In the genomic region with DNA sequence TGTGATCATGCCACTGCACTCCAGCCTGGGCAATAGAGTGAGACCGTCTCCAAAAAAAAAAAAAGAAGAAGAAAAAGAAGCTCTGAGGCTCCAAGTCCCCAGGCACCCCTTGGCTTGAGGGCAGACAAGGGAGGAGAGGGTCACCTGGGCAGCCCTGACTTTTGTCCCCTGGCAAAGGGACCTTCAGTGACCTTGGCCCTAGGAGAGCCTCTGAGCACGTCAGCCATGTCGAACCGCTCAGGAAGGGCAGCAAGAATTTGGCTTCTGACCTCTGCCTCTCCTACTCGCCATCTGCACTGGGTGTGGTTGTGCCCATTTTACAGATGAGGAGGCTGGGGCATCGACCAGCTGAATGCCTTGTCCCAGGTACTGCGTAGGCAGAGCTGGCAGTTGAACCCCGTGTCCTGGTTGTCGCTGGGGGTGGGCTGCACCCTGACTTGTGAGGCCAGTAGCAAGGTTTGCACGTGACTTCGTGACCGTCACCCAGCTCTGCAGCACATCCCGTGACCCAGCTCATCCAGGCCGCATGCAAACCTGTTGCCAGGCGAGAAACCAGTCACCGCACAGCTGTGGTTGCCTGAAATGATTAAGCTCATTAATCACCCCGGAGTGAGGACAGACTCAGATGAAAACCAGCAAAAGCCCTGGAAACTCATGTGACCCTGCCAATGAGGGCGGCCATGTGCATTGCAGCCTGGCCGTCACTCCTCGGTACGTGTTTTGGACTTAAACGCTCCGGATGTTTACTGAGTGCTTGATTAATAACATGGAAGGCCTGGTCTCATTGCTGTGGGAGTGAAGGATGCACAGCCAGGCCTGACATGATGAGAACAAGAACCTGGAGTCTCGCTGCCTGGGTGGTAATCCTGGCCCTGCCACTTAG, we compare ENCODE assay signal across 10 cellular contexts. TPM values are rescaled to one million over a fixed set of nuclear protein-coding genes. Genes with fewer than 3 reads are reported as not detected.
DNase-seq lines count a peak whose midpoint lies in the region; ATAC-seq and TF ChIP-seq lines count a peak whose summit lies in the region.
"Had no signal": no experiment of that assay in that cellular context is flagged by ENCODE, and none has a peak within 500 bp of the region (broad histone marks: within the 10 kb centered on the region; RNA-seq: fewer than 3 reads in every experiment).

No MANE protein-coding gene starts in this region.

- no peaks in the 10 kb centered on the region for H4K20me1 ChIP-seq in fibroblast of lung (ENCODE audit: control insufficient read depth, extremely low read depth, insufficient read depth, low read length)

- no peak overlapping the region for H2AFZ ChIP-seq in fibroblast of lung (ENCODE audit: low read length)

- no peaks in the 10 kb centered on the region for H3K27me3 ChIP-seq in fibroblast of lung (ENCODE audit: control insufficient read depth, insufficient read depth, low read length)

- no peaks in the 10 kb centered on the region for H3K4me1 ChIP-seq in fibroblast of lung (ENCODE audit: control insufficient read depth, extremely low read depth, insufficient read depth, low read length)

- H3K27ac ChIP-seq in fibroblast of lung (ENCODE audit: insufficient read depth, low read length), result no peak overlapping the region
- H3K27ac ChIP-seq: 22Rv1 had no signal

- H3K9me3 ChIP-seq in fibroblast of lung (ENCODE audit: control insufficient read depth, insufficient read depth, low read depth, low read length), result no peaks in the 10 kb centered on the region

- no peaks in the 10 kb centered on the region for H3K79me2 ChIP-seq in fibroblast of lung (ENCODE audit: control insufficient read depth, insufficient read depth, low read length)

- no peak overlapping the region for H3K4me3 ChIP-seq in fibroblast of lung (replicated peaks in 1 of 4; ENCODE audit: control extremely low read depth in 1 of 4, insufficient read depth in 1 of 4, low read depth in 3 of 4, low read length in 4 of 4)

- no peak overlapping the region for H3K9ac ChIP-seq in fibroblast of lung (ENCODE audit: insufficient read depth, low read length)

- ATAC-seq in HG02870 (IDR thresholded peaks at IDR 0.05; ENCODE audit: unreplicated experiment) (peak; percentile 55), HG03025 (IDR thresholded peaks at IDR 0.05; ENCODE audit: low FRiP score, unreplicated experiment) (no peak), HG02678 (IDR thresholded peaks at IDR 0.05; ENCODE audit: unreplicated experiment) (no peak)

- peaks cover 2% of the 10 kb centered on the region for H3K36me3 ChIP-seq in fibroblast of lung (ENCODE audit: control insufficient read depth, insufficient read depth, low read length)

- peak; percentile 22 for DNase-seq in NCI-H82 (lab: John Stamatoyannopoulos, UW)
- no peak for DNase-seq in NCI-H82 treated with DMSO at 0.1 percent for 48 hours (lab: John Stamatoyannopoulos, UW; ENCODE audit: unreplicated experiment)
- peak; percentile 38 to 87 for DNase-seq in fibroblast of lung (ENCODE audit: low read depth in 2 of 2)
- DNase-seq in stimulated activated CD4-positive, alpha-beta T cell treated with anti-CD3 and anti-CD28 coated beads, Interleukin-2, amount 100 ng/mL, for 48 hours, result peak; percentile 8 to 21
- no peak for DNase-seq in NCI-H1694 treated with DMSO at 0.1 percent for 48 hours (lab: John Stamatoyannopoulos, UW)
- DNase-seq: NCI-H187 had no signal

- no peak for TF ChIP-seq CTCF in fibroblast of lung (conservative IDR thresholded peaks at IDR 0.05 in 1 of 2, IDR thresholded peaks at IDR 0.05 in 1 of 2; ENCODE audit: low read depth in 1 of 2, low read length in 2 of 2)

- no peak overlapping the region for H3K4me2 ChIP-seq in fibroblast of lung (ENCODE audit: extremely low read depth, insufficient read depth, low read length)

RNA-seq across cellular contexts. Expression of gene PPP6R3, which starts 47.7 kb away (rescaled TPM):
- 93.2 and 120 TPM in 2 replicates for total RNA-seq in fibroblast of lung
- polyA plus RNA-seq in fibroblast of lung, result 42.3 and 44.2 TPM in 2 replicates
- 33.2 and 34.0 TPM in 2 replicates for polyA plus RNA-seq in fibroblast of lung (2012)
- 23.6 and 48.3 TPM in 2 replicates for polyA minus RNA-seq in fibroblast of lung (ENCODE audit: low replicate concordance)

Comparison
In these comparisons a context has a peak if more than half of its experiments do, and no peak if none do; other contexts are left out.
1. DNase-seq: peak in NCI-H82 (single experiment), fibroblast of lung (2 of 2) and stimulated activated CD4-positive, alpha-beta T cell treated with anti-CD3 and anti-CD28 coated beads, Interleukin-2, amount 100 ng/mL, for 48 hours (2 of 2); none in NCI-H82 treated with DMSO at 0.1 percent for 48 hours (single experiment) and NCI-H1694 treated with DMSO at 0.1 percent for 48 hours (single experiment).